In genomic region chr19:35029737-35030256, GRCh38 we compare ENCODE assay signal across 1 cellular context.
TF ChIP-seq lines count a peak whose summit lies in the region.

No MANE protein-coding gene starts in this region.

TF ChIP-seq in HepG2, 621 proteins besides CTCF, POLR2A, EP300 and RAD21 (continued from another document):
- TF ChIP-seq FOXP4 (CRISPR knock-in tag; IDR thresholded peaks at IDR 0.05), result no peak
- no peak for TF ChIP-seq ZNF577 (CRISPR knock-in tag; IDR thresholded peaks at IDR 0.05; ENCODE audit: borderline replicate concordance, low read depth)
- no peak for TF ChIP-seq KIAA2018 (CRISPR knock-in tag; IDR thresholded peaks at IDR 0.05; ENCODE audit: borderline replicate concordance)
- 0 out of 2 replicates have a peak, but pooled peaks have one; percentile 15 for TF ChIP-seq SAP130 (CRISPR knock-in tag; IDR thresholded peaks at IDR 0.05; ENCODE audit: low read depth)
- no peak for TF ChIP-seq ZNF841 (CRISPR knock-in tag; IDR thresholded peaks at IDR 0.05; ENCODE audit: borderline replicate concordance)
- TF ChIP-seq NKX3-1 (CRISPR knock-in tag; IDR thresholded peaks at IDR 0.05), result no peak
- no peak for TF ChIP-seq ZSCAN31 (CRISPR knock-in tag; IDR thresholded peaks at IDR 0.05; ENCODE audit: low read depth)
- no peak for TF ChIP-seq ZNF761 (CRISPR knock-in tag; conservative IDR thresholded peaks at IDR 0.05)
- no peak for TF ChIP-seq KLF11 (CRISPR knock-in tag; IDR thresholded peaks at IDR 0.05)
